In the genomic region with DNA sequence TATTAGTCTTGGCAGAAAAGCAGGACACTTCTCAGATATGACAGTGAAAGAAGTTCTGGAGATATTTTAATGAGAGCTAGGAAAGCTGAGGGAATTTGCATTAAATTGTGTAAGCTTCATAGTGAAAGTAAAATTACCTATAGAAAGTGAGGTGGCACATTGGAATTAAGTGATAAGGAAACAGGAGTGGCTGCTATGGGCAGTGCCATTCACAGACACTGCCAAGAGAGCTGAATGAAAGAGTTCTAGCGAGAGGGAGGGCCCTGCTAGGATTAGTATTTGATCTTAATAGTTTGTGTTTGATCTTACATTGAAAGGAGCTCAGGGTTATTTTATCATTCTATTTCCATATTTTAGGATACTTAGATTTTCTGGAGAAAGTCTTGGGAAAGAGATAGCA, we compare ENCODE assay signal across 21 cellular contexts.
A peak's percentile ranks its signal among the peaks of the same experiment; 100 is the strongest.
DNase-seq lines count a peak whose midpoint lies in the region; FAIRE-seq and TF ChIP-seq lines count a peak whose summit lies in the region.
"Had no signal": no experiment of that assay in that cellular context is flagged by ENCODE, and none has a peak within 500 bp of the region (broad histone marks: within the 10 kb centered on the region; RNA-seq: fewer than 3 reads in every experiment).

No MANE protein-coding gene starts in this region.

- H3K4me3 Mint-ChIP-seq in activated CD4-positive, alpha-beta memory T cell treated with anti-CD3 and anti-CD28 coated beads for 36 hours: no peak overlapping the region
- no peak overlapping the region for H3K4me3 Mint-ChIP-seq in endodermal cell
- H3K4me3 Mint-ChIP-seq: B cell; CD4-positive, CD25-positive, alpha-beta regulatory T cell; CD8-positive, alpha-beta T cell; GM23338; H9 had no signal

- TF ChIP-seq CTCF in epithelial cell of esophagus (IDR thresholded peaks at IDR 0.05; ENCODE audit: insufficient read depth, low read depth, low read length, missing control alignments) (no peak), RWPE1 (conservative IDR thresholded peaks at IDR 0.05; ENCODE audit: low read depth) (no peak), endodermal cell (conservative IDR thresholded peaks at IDR 0.05) (no peak)

- H3K4me1 Mint-ChIP-seq in activated CD4-positive, alpha-beta memory T cell treated with anti-CD3 and anti-CD28 coated beads for 36 hours (ENCODE audit: low read depth): no peaks in the 10 kb centered on the region
- H3K4me1 Mint-ChIP-seq in endodermal cell: no peaks in the 10 kb centered on the region
- H3K4me1 Mint-ChIP-seq: B cell; CD4-positive, CD25-positive, alpha-beta regulatory T cell; GM23338; H9 had no signal

- no peaks in the 10 kb centered on the region for H3K36me3 Mint-ChIP-seq in activated CD4-positive, alpha-beta memory T cell treated with anti-CD3 and anti-CD28 coated beads for 36 hours
- H3K36me3 Mint-ChIP-seq in endodermal cell (ENCODE audit: low read depth): no peaks in the 10 kb centered on the region
- H3K36me3 Mint-ChIP-seq: CD4-positive, CD25-positive, alpha-beta regulatory T cell; CD8-positive, alpha-beta T cell had no signal

- CTCF ChIA-PET in RWPE1 (lab: Yijun Ruan, JAX): no interaction called here
- CTCF ChIA-PET in activated CD4-positive, alpha-beta memory T cell treated with anti-CD3 and anti-CD28 coated beads for 36 hours (lab: Charles Lee): no interaction called here

- H3K4me3 ChIP-seq in epithelial cell of esophagus (ENCODE audit: low read length): no peak overlapping the region
- H3K4me3 ChIP-seq in small intestine (ENCODE audit: low read depth in 1 of 2, low read length in 2 of 2): no peak overlapping the region
- no peak overlapping the region for H3K4me3 ChIP-seq in endodermal cell (ENCODE audit: low read length)
- H3K4me3 ChIP-seq: BLaER1, GM12878, GM23338 had no signal

- H3K36me3 ChIP-seq in small intestine (ENCODE audit: control insufficient read depth in 2 of 2, insufficient read depth in 2 of 2, low read length in 2 of 2) (no peaks in the 10 kb centered on the region), endodermal cell (ENCODE audit: control insufficient read depth, insufficient read depth, low read length) (no peaks in the 10 kb centered on the region)
- H3K36me3 ChIP-seq: BLaER1 had no signal

- no peak overlapping the region for H3K9ac ChIP-seq in endodermal cell (ENCODE audit: extremely low read depth, low read length, poor library complexity, severe bottlenecking)
- H3K9ac ChIP-seq: BLaER1 had no signal

- H3K27ac ChIP-seq in small intestine (ENCODE audit: low read depth in 1 of 2, low read length in 1 of 2) (no peak overlapping the region), RWPE1 (no peak overlapping the region), endodermal cell (ENCODE audit: low read depth, low read length) (no peak overlapping the region)
- H3K27ac ChIP-seq: 22Rv1, BLaER1, C4-2B had no signal

- DNase-seq in HT-29 (ENCODE audit: low spot score) (peak; percentile 3), NCI-H526 treated with DMSO at 0.1 percent for 48 hours (lab: John Stamatoyannopoulos, UW) (peak; percentile 33), epithelial cell of esophagus (ENCODE audit: low read depth) (peak; percentile 29), small intestine (peak; percentile 5), RWPE1 (ENCODE audit: low spot score) (no peak), endodermal cell (no peak)
- DNase-seq in activated CD4-positive, alpha-beta memory T cell treated with anti-CD3 and anti-CD28 coated beads for 36 hours: no peak
- DNase-seq: Caco-2; CD4-positive, CD25-positive, alpha-beta regulatory T cell; CD8-positive, alpha-beta T cell; DMS153; DND-41; H9 had no signal

- intact Hi-C loops in activated CD4-positive, alpha-beta memory T cell treated with anti-CD3 and anti-CD28 coated beads for 36 hours (cut with micrococcal nuclease): no loop called here

- POLR2A ChIA-PET in RWPE1 (lab: Yijun Ruan, JAX; ENCODE audit: low non-redundant PET): no interaction called here
- POLR2A ChIA-PET in activated CD4-positive, alpha-beta memory T cell treated with anti-CD3 and anti-CD28 coated beads for 36 hours (lab: Charles Lee): no interaction called here

- H3K27me3 ChIP-seq in small intestine (ENCODE audit: control insufficient read depth in 2 of 2, insufficient read depth in 2 of 2, low read length in 2 of 2) (no peaks in the 10 kb centered on the region), endodermal cell (ENCODE audit: control insufficient read depth, insufficient read depth, low read length, poor library complexity, severe bottlenecking) (peaks cover 45% of the 10 kb centered on the region)
- H3K27me3 ChIP-seq: BLaER1 had no signal

- H3K27me3 Mint-ChIP-seq in activated CD4-positive, alpha-beta memory T cell treated with anti-CD3 and anti-CD28 coated beads for 36 hours: peaks cover 2% of the 10 kb centered on the region
- peaks cover 33% of the 10 kb centered on the region for H3K27me3 Mint-ChIP-seq in endodermal cell (ENCODE audit: insufficient read depth)
- H3K27me3 Mint-ChIP-seq: B cell had no signal

- H3K9me3 Mint-ChIP-seq in activated CD4-positive, alpha-beta memory T cell treated with anti-CD3 and anti-CD28 coated beads for 36 hours: no peaks in the 10 kb centered on the region
- no peaks in the 10 kb centered on the region for H3K9me3 Mint-ChIP-seq in endodermal cell
- H3K9me3 Mint-ChIP-seq: CD8-positive, alpha-beta T cell; GM23338; H9 had no signal

- H3K4me1 ChIP-seq in small intestine (ENCODE audit: control insufficient read depth in 2 of 2, insufficient read depth in 1 of 2, low read depth in 1 of 2, low read length in 1 of 2) (no peaks in the 10 kb centered on the region), endodermal cell (ENCODE audit: control insufficient read depth, insufficient read depth, low read length) (peaks cover 7% of the 10 kb centered on the region)
- H3K4me1 ChIP-seq: BLaER1, Caco-2 had no signal

- H3K27ac Mint-ChIP-seq in activated CD4-positive, alpha-beta memory T cell treated with anti-CD3 and anti-CD28 coated beads for 36 hours: no peak overlapping the region
- no peak overlapping the region for H3K27ac Mint-ChIP-seq in endodermal cell
- H3K27ac Mint-ChIP-seq: B cell; CD4-positive, CD25-positive, alpha-beta regulatory T cell; CD8-positive, alpha-beta T cell; GM23338; H9 had no signal

- H3K9me3 ChIP-seq in small intestine (ENCODE audit: control insufficient read depth, low read depth): no peaks in the 10 kb centered on the region
- no peaks in the 10 kb centered on the region for H3K9me3 ChIP-seq in endodermal cell (ENCODE audit: control insufficient read depth, low read length)
- H3K9me3 ChIP-seq: BLaER1, Caco-2 had no signal

- 0 to 36% (median 24%) methylated on average over 1 of the region's 1 CpG for WGBS in small intestine, 3 donors
- 100% methylated on average over 1 of the region's 1 CpG; no CpG with 5 or more reads in 1 of the 2 experiments for WGBS in endodermal cell (ENCODE audit: insufficient coverage in 1 of 2, insufficient read length in 1 of 2), 2 experiments

- no peak for FAIRE-seq in small intestine (lab: Jason Lieb, UNC)
- FAIRE-seq: A204.1, G401.6, GM12878 had no signal

Comparison
In these comparisons a context has a peak if more than half of its experiments do, and no peak if none do; other contexts are left out.
1. DNase-seq: peak in HT-29 (single experiment), NCI-H526 treated with DMSO at 0.1 percent for 48 hours (single experiment), epithelial cell of esophagus (single experiment) and small intestine (single experiment); none in RWPE1 (single experiment), activated CD4-positive, alpha-beta memory T cell treated with anti-CD3 and anti-CD28 coated beads for 36 hours (single experiment) and endodermal cell (single experiment).